Comparison of ENCODE assay signal across 8 cellular contexts in genomic region chr19:54388001-54388802, GRCh38. TPM values are rescaled to one million over a fixed set of nuclear protein-coding genes. Genes with fewer than 3 reads are reported as not detected.
A peak's percentile ranks its signal among the peaks of the same experiment; 100 is the strongest.
DNase-seq lines count a peak whose midpoint lies in the region; ATAC-seq and TF ChIP-seq lines count a peak whose summit lies in the region.

No MANE protein-coding gene starts in this region.

- H3K4me3 Mint-ChIP-seq in CD8-positive, alpha-beta T cell: peak overlapping the region; percentile 87

- H3K4me1 Mint-ChIP-seq in CD8-positive, alpha-beta T cell (ENCODE audit: low read depth): peaks cover 43% of the 10 kb centered on the region

- H3K27me3 ChIP-seq in CD8-positive, alpha-beta T cell (ENCODE audit: insufficient read depth, low read length): no peaks in the 10 kb centered on the region

- intact Hi-C loops in CD8-positive, alpha-beta T cell (cut with DNase I, micrococcal nuclease): loop anchor here (1.0 to 2.0 kb wide), 3 partner anchors 10 to 25 kb away; partner anchors contain the start of gene LAIR1 (in 1 of the 2)
- intact Hi-C loops in Right ventricle myocardium superior (cut with DNase I): no loop called here

- POLR2A ChIA-PET in CD8-positive, alpha-beta T cell (lab: Charles Lee): interaction anchor here (0.7 to 3.4 kb wide), 10 partner anchors 10 to 1266 kb away, joined by 3 to 25 read pairs (median 4); partner anchors contain the start of genes LAIR1 and LENG1

- no peaks in the 10 kb centered on the region for H3K9me3 Mint-ChIP-seq in CD8-positive, alpha-beta T cell

- TF ChIP-seq CTCF in CD8-positive, alpha-beta T cell (IDR thresholded peaks at IDR 0.05): no peak

- peak overlapping the region; percentile 51 for H3K27ac ChIP-seq in CD8-positive, alpha-beta T cell (ENCODE audit: low read depth, low read length)

- CTCF ChIA-PET in CD8-positive, alpha-beta T cell (lab: Charles Lee): interaction anchor here (0.7 to 13.9 kb wide), 11 partner anchors 9 to 145 kb away, joined by 3 to 328 read pairs (median 9); partner anchors contain the start of genes LAIR1 and LILRA6

- peaks cover 3% of the 10 kb centered on the region for H3K27me3 Mint-ChIP-seq in CD8-positive, alpha-beta T cell (ENCODE audit: low read depth)

- H3K9me3 ChIP-seq in CD8-positive, alpha-beta T cell (ENCODE audit: low read length): no peaks in the 10 kb centered on the region

- peaks cover 32% of the 10 kb centered on the region for H3K4me1 ChIP-seq in CD8-positive, alpha-beta T cell (ENCODE audit: insufficient read depth, low read length)

- peaks cover 3% of the 10 kb centered on the region for H3K36me3 Mint-ChIP-seq in CD8-positive, alpha-beta T cell

- H3K36me3 ChIP-seq in CD8-positive, alpha-beta T cell (ENCODE audit: insufficient read depth, low read length): no peaks in the 10 kb centered on the region

- DNase-seq in CD8-positive, alpha-beta T cell: peak in 6 of 7 experiments; percentile 27 to 79 (median 50)
- DNase-seq in KBM-7: peak; percentile 99
- peak; percentile 27 to 47 for DNase-seq in activated CD4-positive, alpha-beta T cell treated with anti-CD3 and anti-CD28 coated beads, Interleukin-2, amount 50 U/mL, for 48 hours
- peak; percentile 60 for DNase-seq in Right ventricle myocardium superior
- peak; percentile 43 for DNase-seq in stimulated activated CD4-positive, alpha-beta T cell treated with anti-CD3 and anti-CD28 coated beads, Interleukin-4, amount 100 ng/mL, for 1 hour
- DNase-seq in glomerular visceral epithelial cell (ENCODE audit: extremely low spot score): no peak
- DNase-seq in NCI-H526 treated with DMSO at 0.1 percent for 48 hours (lab: John Stamatoyannopoulos, UW): no peak

- H3K27ac Mint-ChIP-seq in CD8-positive, alpha-beta T cell: peak overlapping the region; percentile 85

- H3K4me3 ChIP-seq in CD8-positive, alpha-beta T cell (ENCODE audit: low read depth, low read length): peak overlapping the region; percentile 64

- in situ Hi-C loops in KBM-7 (cut with MboI; ENCODE audit: low pct_unique_long_range_greater_than_20kb, low sequenced_read_pairs): no loop called here

- peak; percentile 72 for ATAC-seq in CD8-positive, alpha-beta T cell
- ATAC-seq in Right ventricle myocardium superior (ENCODE audit: poor library complexity) (peak; percentile 50), HG03457 (IDR thresholded peaks at IDR 0.05; ENCODE audit: unreplicated experiment) (no peak)

RNA-seq across cellular contexts. Expression of gene LAIR1, which starts 23.5 kb away (rescaled TPM):
- total RNA-seq in CD8-positive, alpha-beta T cell: 10 to 100 TPM; 15.3 TPM
- total RNA-seq in Right ventricle myocardium superior: 6.3 TPM

RNA-seq across cellular contexts. Expression of gene TTYH1, which starts 27.1 kb away (rescaled TPM):
- not detected for total RNA-seq in CD8-positive, alpha-beta T cell
- total RNA-seq in Right ventricle myocardium superior: 1.5 TPM

RNA-seq across cellular contexts. Expression of gene LILRA4, which starts 49.2 kb away (rescaled TPM):
- not detected for total RNA-seq in CD8-positive, alpha-beta T cell
- total RNA-seq in Right ventricle myocardium superior: not detected

Comparison
In these comparisons a context has a peak if more than half of its experiments do, and no peak if none do; other contexts are left out.
1. DNase-seq: peak in CD8-positive, alpha-beta T cell (6 of 7), KBM-7 (single experiment), activated CD4-positive, alpha-beta T cell treated with anti-CD3 and anti-CD28 coated beads, Interleukin-2, amount 50 U/mL, for 48 hours (2 of 2), Right ventricle myocardium superior (single experiment) and stimulated activated CD4-positive, alpha-beta T cell treated with anti-CD3 and anti-CD28 coated beads, Interleukin-4, amount 100 ng/mL, for 1 hour (single experiment); none in glomerular visceral epithelial cell (single experiment) and NCI-H526 treated with DMSO at 0.1 percent for 48 hours (single experiment).